ENCODE assay signal across 30 cellular contexts in genomic region chr22:22400964-22401363, GRCh38.
"Had no signal": no experiment of that assay in that cellular context is flagged by ENCODE, and none has a peak within 500 bp of the region (broad histone marks: within the 10 kb centered on the region; RNA-seq: fewer than 3 reads in every experiment).

No MANE protein-coding gene starts in this region.

- H3K27ac ChIP-seq: heart left ventricle, left lung, neural progenitor cell, neutrophil, ovary, skin epidermis, stomach, testis, thyroid gland, transverse colon, upper lobe of left lung had no signal

- H3K9me3 Mint-ChIP-seq: immature natural killer cell; naive thymus-derived CD8-positive, alpha-beta T cell; nephron; neural progenitor cell; stimulated activated naive B cell treated with anti-CD40 and anti-IgM and Interleukin-4, amounts not matched to agents 10 μg/mL and 1 μg/mL and 100 μg/mL, for 72 hours had no signal

- H3K27me3 ChIP-seq: left lung, ovary, testis, thyroid gland, transverse colon, upper lobe of left lung had no signal

- FAIRE-seq: islet of Langerhans, kidney, urothelium cell line had no signal

- H3K9ac ChIP-seq: neural progenitor cell had no signal

- H3K4me2 ChIP-seq: neural progenitor cell had no signal

- H2AFZ ChIP-seq: neural progenitor cell had no signal

- H3K36me3 Mint-ChIP-seq: immature natural killer cell; neural progenitor cell; stimulated activated naive B cell treated with anti-CD40 and anti-IgM and Interleukin-4, amounts not matched to agents 10 μg/mL and 1 μg/mL and 100 μg/mL, for 72 hours had no signal

- H3K4me1 ChIP-seq: left lung, thyroid gland, transverse colon had no signal

- H3K27ac Mint-ChIP-seq: immature natural killer cell; naive thymus-derived CD8-positive, alpha-beta T cell; nephron; neural progenitor cell; progenitor cell of endocrine pancreas; stimulated activated naive B cell treated with anti-CD40 and anti-IgM and Interleukin-4, amounts not matched to agents 10 μg/mL and 1 μg/mL and 100 μg/mL, for 72 hours had no signal

- H3K4me3 ChIP-seq: heart left ventricle, left lung, lung, neural progenitor cell, ovary, skin epidermis, stomach, testis, thyroid gland, transverse colon, upper lobe of left lung had no signal

- H3K4me1 Mint-ChIP-seq: immature natural killer cell had no signal

- DNase-seq: heart left ventricle; hypothalamus; immature natural killer cell; kidney; left colon; left lung; naive thymus-derived CD8-positive, alpha-beta T cell; occipital lobe; ovary; right cardiac atrium; stimulated activated CD4-positive, alpha-beta T cell treated with anti-CD3 and anti-CD28 coated beads, Interleukin-12 subunit alpha, Interleukin-12 subunit beta, amount 100 ng/mL, for 4 hours; stimulated activated CD4-positive, alpha-beta T cell treated with anti-CD3 and anti-CD28 coated beads, Interleukin-15, amount 100 ng/mL, for 24 hours; stimulated activated CD4-positive, alpha-beta T cell treated with anti-CD3 and anti-CD28 coated beads, Interleukin-2, amount 100 ng/mL, for 24 hours; stimulated activated CD4-positive, alpha-beta T cell treated with anti-CD3 and anti-CD28 coated beads, Interleukin-4, amount 100 ng/mL, for 1 hour; stimulated activated naive B cell treated with anti-CD40 and anti-IgM and Interleukin-4, amounts not matched to agents 10 μg/mL and 1 μg/mL and 100 μg/mL, for 72 hours; stimulated activated naive CD8-positive, alpha-beta T cell treated with anti-CD3 and anti-CD28 coated beads, Interleukin-15, Interleukin-2, amounts not matched to agents 100 U/mL and 50 U/mL, for 24 hours; stomach; testis; thyroid gland; transverse colon; upper lobe of left lung had no signal

- H3K36me3 ChIP-seq: heart left ventricle, left lung, neural progenitor cell, neutrophil, ovary, stomach, thyroid gland, transverse colon, upper lobe of left lung had no signal

- ATAC-seq: heart left ventricle; left colon; left lung; naive thymus-derived CD8-positive, alpha-beta T cell; right cardiac atrium; sciatic nerve; stimulated activated naive B cell treated with anti-CD40 and anti-IgM and Interleukin-4, amounts not matched to agents 10 μg/mL and 1 μg/mL and 100 μg/mL, for 72 hours; stimulated activated naive CD8-positive, alpha-beta T cell treated with anti-CD3 and anti-CD28 coated beads, Interleukin-15, Interleukin-2, amounts not matched to agents 100 U/mL and 50 U/mL, for 24 hours had no signal

- H3K9me3 ChIP-seq: heart left ventricle, left lung, neutrophil, ovary, stomach, testis, thyroid gland, transverse colon, upper lobe of left lung had no signal

- H3K4me3 Mint-ChIP-seq: immature natural killer cell; naive thymus-derived CD8-positive, alpha-beta T cell; nephron; neural progenitor cell; stimulated activated naive B cell treated with anti-CD40 and anti-IgM and Interleukin-4, amounts not matched to agents 10 μg/mL and 1 μg/mL and 100 μg/mL, for 72 hours had no signal

- H3K27me3 Mint-ChIP-seq: stimulated activated naive B cell treated with anti-CD40 and anti-IgM and Interleukin-4, amounts not matched to agents 10 μg/mL and 1 μg/mL and 100 μg/mL, for 72 hours had no signal
